In the genomic region with DNA sequence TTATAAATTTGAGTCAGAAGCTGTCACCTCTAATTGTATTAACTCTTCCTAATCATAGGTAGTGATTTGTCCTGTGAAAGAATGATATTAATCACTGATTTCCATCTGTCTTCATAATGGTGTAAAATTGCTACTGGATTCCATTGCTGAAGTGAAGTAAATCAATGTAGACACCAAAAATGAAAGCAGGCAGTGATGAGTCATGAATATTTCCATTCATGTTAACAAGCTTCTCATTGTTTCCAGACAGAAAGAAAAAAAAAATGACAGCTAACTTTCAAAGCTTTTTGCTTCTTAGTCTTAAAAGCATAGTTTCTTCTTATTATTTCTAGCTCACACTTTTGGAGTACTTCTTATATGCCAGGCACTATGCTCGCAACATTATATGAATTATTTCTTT, we compare ENCODE assay signal across 8 cellular contexts. TPM values are rescaled to one million over a fixed set of nuclear protein-coding genes. Genes with fewer than 3 reads are reported as not detected.
DNase-seq lines count a peak whose midpoint lies in the region; ATAC-seq and TF ChIP-seq lines count a peak whose summit lies in the region.

No MANE protein-coding gene starts in this region.

- no peak for TF ChIP-seq POLR2A in vagina (IDR thresholded peaks at IDR 0.05)

- intact Hi-C loops in A673 (cut with micrococcal nuclease; ENCODE audit: unreplicated experiment) (no loop called here), vagina (cut with DNase I) (no loop called here)

- H3K9me3 ChIP-seq in A673 (ENCODE audit: low read depth, low read length, poor library complexity, severe bottlenecking) (no peaks in the 10 kb centered on the region), vagina (no peaks in the 10 kb centered on the region)

- DNase-seq in A673 (ENCODE audit: low spot score) = peak; percentile 56
- DNase-seq in activated CD8-positive, alpha-beta T cell treated with anti-CD3 and anti-CD28 coated beads, Interleukin-2, amount 10 ng/mL, durations not matched to agents 7 days and 5 days = no peak
- DNase-seq in inferior parietal cortex (ENCODE audit: extremely low spot score) = peak; percentile 64
- DNase-seq in vagina (ENCODE audit: extremely low spot score in 2 of 2) = no peak
- DNase-seq in NCI-H128 (lab: John Stamatoyannopoulos, UW; ENCODE audit: unreplicated experiment) = no peak
- DNase-seq in ureter (ENCODE audit: low spot score) = no peak
- no peak for DNase-seq in NCI-H524 (lab: John Stamatoyannopoulos, UW)

- no peaks in the 10 kb centered on the region for H3K36me3 Mint-ChIP-seq in activated CD8-positive, alpha-beta T cell treated with anti-CD3 and anti-CD28 coated beads, Interleukin-2, amount 10 ng/mL, durations not matched to agents 7 days and 5 days (ENCODE audit: low read depth)

- H3K36me3 ChIP-seq in A673 (ENCODE audit: insufficient read depth, low read length, poor library complexity, severe bottlenecking) = no peaks in the 10 kb centered on the region
- peaks cover 0 to 22% of the 10 kb centered on the region in 2 donors for H3K36me3 ChIP-seq in vagina

- BruUV-seq in A673 (replicated peaks; lab: Mats Ljungman, UMichigan) = no TSS peak

- CTCF ChIA-PET in A673 (lab: Charles Lee) = no interaction called here
- CTCF ChIA-PET in activated CD8-positive, alpha-beta T cell treated with anti-CD3 and anti-CD28 coated beads, Interleukin-2, amount 10 ng/mL, durations not matched to agents 7 days and 5 days (lab: Charles Lee) = interaction anchor here (0.8 to 4.1 kb wide), 11 partner anchors 12 to 293 kb away, joined by 3 to 21 read pairs (median 7); partner anchors contain the start of genes TLR1, TLR10 and WDR19

- POLR2A ChIA-PET in A673 (lab: Charles Lee; ENCODE audit: low non-redundant PET) = no interaction called here
- POLR2A ChIA-PET in activated CD8-positive, alpha-beta T cell treated with anti-CD3 and anti-CD28 coated beads, Interleukin-2, amount 10 ng/mL, durations not matched to agents 7 days and 5 days (lab: Charles Lee) = interaction anchor here (0.7 to 1.4 kb wide), 2 partner anchors 13 to 60 kb away, joined by 3 read pairs; no protein-coding TSS in a partner anchor

- H3K4me1 Mint-ChIP-seq in activated CD8-positive, alpha-beta T cell treated with anti-CD3 and anti-CD28 coated beads, Interleukin-2, amount 10 ng/mL, durations not matched to agents 7 days and 5 days (ENCODE audit: low read depth) = peaks cover 16% of the 10 kb centered on the region

- H3K9me3 Mint-ChIP-seq in activated CD8-positive, alpha-beta T cell treated with anti-CD3 and anti-CD28 coated beads, Interleukin-2, amount 10 ng/mL, durations not matched to agents 7 days and 5 days (ENCODE audit: insufficient read depth) = no peaks in the 10 kb centered on the region

- H3K27ac ChIP-seq in A673 (ENCODE audit: low read depth, low read length, poor library complexity, severe bottlenecking) (no peak overlapping the region), vagina (peak overlapping the region; percentile 53)

- peaks cover 8% of the 10 kb centered on the region for H3K4me1 ChIP-seq in A673 (ENCODE audit: insufficient read depth, low read length, poor library complexity, severe bottlenecking)
- peaks cover 25% of the 10 kb centered on the region for H3K4me1 ChIP-seq in vagina

- no peaks in the 10 kb centered on the region for H3K27me3 Mint-ChIP-seq in activated CD8-positive, alpha-beta T cell treated with anti-CD3 and anti-CD28 coated beads, Interleukin-2, amount 10 ng/mL, durations not matched to agents 7 days and 5 days (ENCODE audit: low read depth)

- no peaks in the 10 kb centered on the region for H3K27me3 ChIP-seq in A673 (replicated peaks; ENCODE audit: insufficient read depth, low read depth, low read length, poor library complexity)
- H3K27me3 ChIP-seq in vagina = no peaks in the 10 kb centered on the region

- peak; percentile 62 for ATAC-seq in GM21825 (IDR thresholded peaks at IDR 0.05; ENCODE audit: unreplicated experiment)
- ATAC-seq in activated CD8-positive, alpha-beta T cell treated with anti-CD3 and anti-CD28 coated beads, Interleukin-2, amount 10 ng/mL, durations not matched to agents 7 days and 5 days = peak; percentile 60

- H3K4me3 Mint-ChIP-seq in activated CD8-positive, alpha-beta T cell treated with anti-CD3 and anti-CD28 coated beads, Interleukin-2, amount 10 ng/mL, durations not matched to agents 7 days and 5 days = peak overlapping the region; percentile 16

- peak overlapping the region; percentile 33 for H3K27ac Mint-ChIP-seq in activated CD8-positive, alpha-beta T cell treated with anti-CD3 and anti-CD28 coated beads, Interleukin-2, amount 10 ng/mL, durations not matched to agents 7 days and 5 days

- no peak for TF ChIP-seq CTCF in A673 (conservative IDR thresholded peaks at IDR 0.05; ENCODE audit: low read depth, low read length)
- no peak for TF ChIP-seq CTCF in vagina (IDR thresholded peaks at IDR 0.05)

- H3K4me3 ChIP-seq in A673 (ENCODE audit: low read depth, low read length, poor library complexity, severe bottlenecking) (no peak overlapping the region), vagina (no peak overlapping the region)

RNA-seq across cellular contexts. Expression of gene FAM114A1, which starts 21.5 kb away (rescaled TPM):
- total RNA-seq in A673 (2021) (4.2 and 6.3 TPM in 2 replicates), vagina (105 TPM), ureter (43.2 TPM)
- under 1 TPM; 0.50 to 0.60 TPM for total RNA-seq in activated CD8-positive, alpha-beta T cell treated with anti-CD3 and anti-CD28 coated beads, Interleukin-2, amount 10 ng/mL, durations not matched to agents 7 days and 5 days

RNA-seq across cellular contexts. Expression of gene TLR6, which starts 32.5 kb away (rescaled TPM):
- 0.59 and 1.5 TPM in 2 replicates for total RNA-seq in A673 (2021)
- total RNA-seq in activated CD8-positive, alpha-beta T cell treated with anti-CD3 and anti-CD28 coated beads, Interleukin-2, amount 10 ng/mL, durations not matched to agents 7 days and 5 days = 1 to 10 TPM; 3.1 to 3.2 TPM
- 8.3 TPM for total RNA-seq in vagina
- 3.0 TPM for total RNA-seq in ureter

Comparison
In these comparisons a context has a peak if more than half of its experiments do, and no peak if none do; other contexts are left out.
1. DNase-seq: peak in A673 (single experiment) and inferior parietal cortex (single experiment); none in activated CD8-positive, alpha-beta T cell treated with anti-CD3 and anti-CD28 coated beads, Interleukin-2, amount 10 ng/mL, durations not matched to agents 7 days and 5 days (single experiment), vagina (0 of 2), NCI-H128 (single experiment), ureter (single experiment) and NCI-H524 (0 of 2).